In genomic region chr1:3468236-3469103, GRCh38 we compare ENCODE assay signal across 29 cellular contexts. TPM values are rescaled to one million over a fixed set of nuclear protein-coding genes. Genes with fewer than 3 reads are reported as not detected.
DNase-seq lines count a peak whose midpoint lies in the region; ATAC-seq and TF ChIP-seq lines count a peak whose summit lies in the region.
"Had no signal": no experiment of that assay in that cellular context is flagged by ENCODE, and none has a peak within 500 bp of the region (broad histone marks: within the 10 kb centered on the region; RNA-seq: fewer than 3 reads in every experiment).

No MANE protein-coding gene starts in this region.

- TF ChIP-seq CTCF in right atrium auricular region (IDR thresholded peaks at IDR 0.05) (no peak), glutamatergic neuron (IDR thresholded peaks at IDR 0.05; ENCODE audit: partially characterized antibody, unreplicated experiment) (no peak), upper lobe of right lung (IDR thresholded peaks at IDR 0.05) (no peak)

- H2BK120ac ChIP-seq in mesenchymal stem cell (ENCODE audit: low read depth, low read length): no peak overlapping the region

- no peak overlapping the region for H3K14ac ChIP-seq in mesenchymal stem cell (ENCODE audit: low read length in 2 of 2)

- H3K4me1 ChIP-seq in right atrium auricular region (peaks cover 0 to 12% of the 10 kb centered on the region in 2 donors), mesenchymal stem cell (ENCODE audit: control insufficient read depth, insufficient read depth, low read depth, low read length) (peaks cover 42% of the 10 kb centered on the region), upper lobe of right lung (peaks cover 4% of the 10 kb centered on the region), HAP-1 (peaks cover 7% of the 10 kb centered on the region)
- H3K4me1 ChIP-seq: parathyroid adenoma, uterus had no signal

- no peak overlapping the region for H2AK5ac ChIP-seq in mesenchymal stem cell (ENCODE audit: low read length, severe bottlenecking)

- H3K27ac Mint-ChIP-seq in glutamatergic neuron (ENCODE audit: unreplicated experiment): no peak overlapping the region
- H3K27ac Mint-ChIP-seq: natural killer cell treated with Interleukin-12 subunit alpha and Interleukin-12 subunit beta and Interleukin-15 and Interleukin-18, amount 100 ng/mL, for 72 hours had no signal

- H3K9me3 ChIP-seq in right atrium auricular region (no peaks in the 10 kb centered on the region), mesenchymal stem cell (ENCODE audit: control insufficient read depth, low read length) (no peaks in the 10 kb centered on the region), upper lobe of right lung (no peaks in the 10 kb centered on the region), HAP-1 (no peaks in the 10 kb centered on the region)
- H3K9me3 ChIP-seq: A549, SJCRH30, uterus had no signal

- no peak overlapping the region for H2AFZ ChIP-seq in mesenchymal stem cell (ENCODE audit: low read depth, low read length)
- H2AFZ ChIP-seq: parathyroid adenoma, PC-9 had no signal

- no peak overlapping the region for H3K4ac ChIP-seq in mesenchymal stem cell (ENCODE audit: low read depth in 1 of 2, low read length in 2 of 2)

- H3K4me2 ChIP-seq in mesenchymal stem cell (ENCODE audit: low read length, poor library complexity, severe bottlenecking): no peak overlapping the region
- H3K4me2 ChIP-seq: A549, PC-9 had no signal

- peaks cover 9% of the 10 kb centered on the region for H3K4me1 Mint-ChIP-seq in glutamatergic neuron (ENCODE audit: low read depth, unreplicated experiment)

- no peak overlapping the region for H2BK5ac ChIP-seq in mesenchymal stem cell (ENCODE audit: low read depth, low read length, poor library complexity, severe bottlenecking)

- no peak overlapping the region for H3K4me3 Mint-ChIP-seq in glutamatergic neuron (ENCODE audit: unreplicated experiment)
- H3K4me3 Mint-ChIP-seq: activated T-cell treated with anti-CD3 and anti-CD28 coated beads, Interleukin-2, amount 50 U/mL, for 4 hours; natural killer cell treated with Interleukin-12 subunit alpha and Interleukin-12 subunit beta and Interleukin-15 and Interleukin-18, amount 100 ng/mL, for 72 hours had no signal

- H3K9me3 Mint-ChIP-seq in glutamatergic neuron (ENCODE audit: unreplicated experiment): no peaks in the 10 kb centered on the region
- H3K9me3 Mint-ChIP-seq: activated T-cell treated with anti-CD3 and anti-CD28 coated beads, Interleukin-2, amount 50 U/mL, for 4 hours; natural killer cell treated with Interleukin-12 subunit alpha and Interleukin-12 subunit beta and Interleukin-15 and Interleukin-18, amount 100 ng/mL, for 72 hours had no signal

- H3K9ac ChIP-seq in mesenchymal stem cell (ENCODE audit: low read length): no peak overlapping the region
- H3K9ac ChIP-seq: parathyroid adenoma had no signal

- H3K27me3 ChIP-seq in right atrium auricular region (no peaks in the 10 kb centered on the region), mesenchymal stem cell (ENCODE audit: control insufficient read depth in 1 of 2, insufficient read depth in 1 of 2, low read length in 2 of 2) (peaks cover 0 to 61% of the 10 kb centered on the region in 2 experiments), upper lobe of right lung (no peaks in the 10 kb centered on the region), HAP-1 (ENCODE audit: low read depth) (no peaks in the 10 kb centered on the region)
- H3K27me3 ChIP-seq: uterus had no signal

- intact Hi-C loops in Right ventricle myocardium inferior (cut with DNase I) (no loop called here), upper lobe of right lung (cut with DNase I) (no loop called here)

- H3K36me3 Mint-ChIP-seq in glutamatergic neuron (ENCODE audit: unreplicated experiment): no peaks in the 10 kb centered on the region
- H3K36me3 Mint-ChIP-seq: natural killer cell treated with Interleukin-12 subunit alpha and Interleukin-12 subunit beta and Interleukin-15 and Interleukin-18, amount 100 ng/mL, for 72 hours had no signal

- H3K27ac ChIP-seq in right atrium auricular region (no peak overlapping the region), mesenchymal stem cell (ENCODE audit: low read length, poor library complexity, severe bottlenecking) (no peak overlapping the region), upper lobe of right lung (no peak overlapping the region)
- H3K27ac ChIP-seq: A549, parathyroid adenoma, PC-9, SJCRH30, uterus had no signal

- H3K23ac ChIP-seq in mesenchymal stem cell (ENCODE audit: low read length in 2 of 2): no peak overlapping the region

- no peak overlapping the region for H4K8ac ChIP-seq in mesenchymal stem cell (ENCODE audit: low read length)

- no peak for ATAC-seq in Right ventricle myocardium inferior
- ATAC-seq in upper lobe of right lung: no peak
- ATAC-seq: A549; activated T-cell treated with anti-CD3 and anti-CD28 coated beads, Interleukin-2, amount 50 U/mL, for 4 hours; natural killer cell treated with Interleukin-12 subunit alpha and Interleukin-12 subunit beta and Interleukin-15 and Interleukin-18, amount 100 ng/mL, for 72 hours had no signal

- no peaks in the 10 kb centered on the region for H3K79me1 ChIP-seq in mesenchymal stem cell (replicated peaks; ENCODE audit: low read length, poor library complexity, severe bottlenecking)

- peak; percentile 42 for DNase-seq in Right ventricle myocardium inferior (ENCODE audit: missing footprints)
- no peak for DNase-seq in right atrium auricular region (ENCODE audit: low spot score)
- peak; percentile 15 for DNase-seq in glutamatergic neuron
- no peak for DNase-seq in mesenchymal stem cell
- DNase-seq in upper lobe of right lung: peak; percentile 64
- DNase-seq in HAP-1 (ENCODE audit: low spot score in 2 of 2): no peak
- no peak for DNase-seq in RKO (ENCODE audit: low spot score)
- no peak for DNase-seq in superior temporal gyrus (ENCODE audit: extremely low spot score)
- DNase-seq: activated CD4-positive, alpha-beta T cell treated with anti-CD3 and anti-CD28 coated beads for 1 hour; activated CD8-positive, alpha-beta memory T cell treated with anti-CD3 and anti-CD28 coated beads for 24 hours; activated T-cell treated with anti-CD3 and anti-CD28 coated beads, Interleukin-2, amount 50 U/mL, for 4 hours; amniotic stem cell; COR-L47; cortex of kidney; DMS79; KBM-7; MM.1S; NCI-H1417; NCI-H2107; NCI-H524; NK-92 treated with Interleukin-12 subunit alpha and Interleukin-12 subunit beta, amount 100 ng/mL, for 24 hours; PC-9; SJCRH30; T-helper 1 cell; uterus had no signal

- H4K91ac ChIP-seq in mesenchymal stem cell (ENCODE audit: low read length): peak overlapping the region; percentile 14

- H2BK12ac ChIP-seq in mesenchymal stem cell (ENCODE audit: low read length in 2 of 2): peak overlapping the region in 1 of 2 experiments; percentile 18

- no peak overlapping the region for H2BK15ac ChIP-seq in mesenchymal stem cell (ENCODE audit: low read depth, poor library complexity, severe bottlenecking)

- in situ Hi-C loops in HAP-1 (cut with MboI; ENCODE audit: low sequenced_read_pairs): no loop called here

- H3K4me3 ChIP-seq in right atrium auricular region: no peak overlapping the region
- no peak overlapping the region for H3K4me3 ChIP-seq in mesenchymal stem cell (ENCODE audit: insufficient read depth in 1 of 2, low read depth in 1 of 2, low read length in 2 of 2)
- no peak overlapping the region for H3K4me3 ChIP-seq in upper lobe of right lung
- H3K4me3 ChIP-seq in HAP-1: no peak overlapping the region
- H3K4me3 ChIP-seq: A549, PC-9, SJCRH30, uterus had no signal

- H3K27me3 Mint-ChIP-seq in glutamatergic neuron (ENCODE audit: unreplicated experiment): peaks cover 9% of the 10 kb centered on the region
- H3K27me3 Mint-ChIP-seq: natural killer cell treated with Interleukin-12 subunit alpha and Interleukin-12 subunit beta and Interleukin-15 and Interleukin-18, amount 100 ng/mL, for 72 hours had no signal

- 91% methylated on average over 33 of the region's 34 CpGs for WGBS in mesenchymal stem cell

- no peak overlapping the region for H3K18ac ChIP-seq in mesenchymal stem cell (ENCODE audit: low read depth in 1 of 2, low read length in 2 of 2)

- no peaks in the 10 kb centered on the region for H3K36me3 ChIP-seq in right atrium auricular region
- H3K36me3 ChIP-seq in mesenchymal stem cell (ENCODE audit: control insufficient read depth in 1 of 2, insufficient read depth in 2 of 2, low read depth in 1 of 2, low read length in 2 of 2): no peaks in the 10 kb centered on the region
- no peaks in the 10 kb centered on the region for H3K36me3 ChIP-seq in upper lobe of right lung
- H3K36me3 ChIP-seq in HAP-1 (replicated peaks): no peaks in the 10 kb centered on the region
- H3K36me3 ChIP-seq: SJCRH30, uterus had no signal

RNA-seq across cellular contexts. Expression of gene ARHGEF16, which starts 14.0 kb away (rescaled TPM):
- total RNA-seq in Right ventricle myocardium inferior (1.4 TPM), right atrium auricular region (1 to 10 TPM in 1 of 2 donors, under 1 TPM in 1; 0.22 to 1.5 TPM), glutamatergic neuron (ENCODE audit: unreplicated experiment) (0.34 TPM), upper lobe of right lung (12.2 TPM)
- 0.73 TPM for polyA plus RNA-seq in mesenchymal stem cell (2013, experiment 1 of 2)
- 0.49 TPM for polyA plus RNA-seq in mesenchymal stem cell (2013, experiment 2 of 2)
- total RNA-seq: mononuclear cell; natural killer cell treated with Interleukin-12 subunit alpha and Interleukin-12 subunit beta and Interleukin-15 and Interleukin-18, amount 100 ng/mL, for 72 hours had no signal

Comparison
In these comparisons a context has a peak if more than half of its experiments do, and no peak if none do; other contexts are left out.
1. DNase-seq: peak in Right ventricle myocardium inferior (single experiment), glutamatergic neuron (single experiment) and upper lobe of right lung (single experiment); none in right atrium auricular region (single experiment), mesenchymal stem cell (single experiment), HAP-1 (0 of 2), RKO (single experiment) and superior temporal gyrus (single experiment).